In genomic region chr2:48198285-48198821, GRCh38 we compare ENCODE assay signal across 17 cellular contexts.
"Had no signal": no experiment of that assay in that cellular context is flagged by ENCODE, and none has a peak within 500 bp of the region (broad histone marks: within the 10 kb centered on the region; RNA-seq: fewer than 3 reads in every experiment).

No MANE protein-coding gene starts in this region.

- H3K9me3 ChIP-seq: adrenal gland, heart left ventricle, sigmoid colon, spleen, stomach, testis, upper lobe of left lung had no signal

- H3K4me1 Mint-ChIP-seq: activated CD4-positive, alpha-beta T cell treated with anti-CD3 and anti-CD28 coated beads for 36 hours; activated naive CD4-positive, alpha-beta T cell treated with anti-CD3 and anti-CD28 coated beads, Interleukin-2, amount 50 U/mL, for 24 hours; immature natural killer cell had no signal

- H3K27me3 ChIP-seq: adrenal gland, heart left ventricle, sigmoid colon, spleen, stomach, testis, upper lobe of left lung had no signal

- H3K36me3 Mint-ChIP-seq: immature natural killer cell, mesothelial cell of epicardium had no signal

- DNase-seq: activated CD4-positive, alpha-beta T cell treated with anti-CD3 and anti-CD28 coated beads for 36 hours; activated CD8-positive, alpha-beta T cell treated with anti-CD3 and anti-CD28 coated beads for 36 hours; activated effector memory CD4-positive, alpha-beta T cell treated with Interleukin-2 at 50 U/mL for 16 hours; activated T-cell treated with anti-CD3 and anti-CD28 coated beads, Interleukin-2, amount 50 U/mL, for 4 hours; adrenal gland; endodermal cell; heart left ventricle; immature natural killer cell; sigmoid colon; spleen; stomach; testis; upper lobe of left lung; WERI-Rb-1 had no signal

- H3K4me1 ChIP-seq: adrenal gland, sigmoid colon had no signal

- ATAC-seq: activated CD4-positive, alpha-beta T cell treated with anti-CD3 and anti-CD28 coated beads for 36 hours; activated CD8-positive, alpha-beta T cell treated with anti-CD3 and anti-CD28 coated beads for 36 hours; activated T-cell treated with anti-CD3 and anti-CD28 coated beads, Interleukin-2, amount 50 U/mL, for 4 hours had no signal

- H3K27ac Mint-ChIP-seq: activated CD4-positive, alpha-beta T cell treated with anti-CD3 and anti-CD28 coated beads for 36 hours; activated CD8-positive, alpha-beta T cell treated with anti-CD3 and anti-CD28 coated beads for 36 hours; activated naive CD4-positive, alpha-beta T cell treated with anti-CD3 and anti-CD28 coated beads, Interleukin-2, amount 50 U/mL, for 24 hours; endodermal cell; immature natural killer cell; mesothelial cell of epicardium had no signal

- H3K36me3 ChIP-seq: adrenal gland, heart left ventricle, sigmoid colon, spleen, stomach, upper lobe of left lung, WERI-Rb-1 had no signal

- H3K4me3 Mint-ChIP-seq: activated CD4-positive, alpha-beta T cell treated with anti-CD3 and anti-CD28 coated beads for 36 hours; activated CD8-positive, alpha-beta T cell treated with anti-CD3 and anti-CD28 coated beads for 36 hours; activated naive CD4-positive, alpha-beta T cell treated with anti-CD3 and anti-CD28 coated beads, Interleukin-2, amount 50 U/mL, for 24 hours; activated T-cell treated with anti-CD3 and anti-CD28 coated beads, Interleukin-2, amount 50 U/mL, for 4 hours; endodermal cell; immature natural killer cell; mesothelial cell of epicardium had no signal

- H3K27me3 Mint-ChIP-seq: activated CD4-positive, alpha-beta T cell treated with anti-CD3 and anti-CD28 coated beads for 36 hours; activated CD8-positive, alpha-beta T cell treated with anti-CD3 and anti-CD28 coated beads for 36 hours; activated naive CD4-positive, alpha-beta T cell treated with anti-CD3 and anti-CD28 coated beads, Interleukin-2, amount 50 U/mL, for 24 hours had no signal

- H3K9me3 Mint-ChIP-seq: activated CD8-positive, alpha-beta T cell treated with anti-CD3 and anti-CD28 coated beads for 36 hours; activated naive CD4-positive, alpha-beta T cell treated with anti-CD3 and anti-CD28 coated beads, Interleukin-2, amount 50 U/mL, for 24 hours; activated T-cell treated with anti-CD3 and anti-CD28 coated beads, Interleukin-2, amount 50 U/mL, for 4 hours; endodermal cell; immature natural killer cell; mesothelial cell of epicardium had no signal

- H3K4me3 ChIP-seq: adrenal gland, heart left ventricle, lung, sigmoid colon, spleen, stomach, testis, upper lobe of left lung had no signal

- H3K27ac ChIP-seq: adrenal gland, sigmoid colon, stomach, testis, upper lobe of left lung had no signal
